ENCODE assay signal across 8 cellular contexts in genomic region chr7:3301831-3302618, GRCh38. TPM values are rescaled to one million over a fixed set of nuclear protein-coding genes. Genes with fewer than 3 reads are reported as not detected.
DNase-seq lines count a peak whose midpoint lies in the region; ATAC-seq and TF ChIP-seq lines count a peak whose summit lies in the region.

No MANE protein-coding gene starts in this region.

- DNase-seq in KBM-7 (peak; percentile 18), activated B cell treated with CpG ODN at 0.5 μM for 24 hours (peak; percentile 28), esophagus squamous epithelium (lab: John Stamatoyannopoulos, UW) (no peak), vagina (ENCODE audit: extremely low spot score in 2 of 2) (no peak)
- peak in 7 of 9 donors; percentile 11 to 28 (median 19) for DNase-seq in naive thymus-derived CD4-positive, alpha-beta T cell
- DNase-seq in activated effector memory CD4-positive, alpha-beta T cell treated with anti-CD3 and anti-CD28 coated beads, Interleukin-2, amount 50 U/mL, for 16 hours: no peak

- no peak for ATAC-seq in activated B cell treated with CpG ODN at 0.5 μM for 24 hours (ENCODE audit: low read depth)
- ATAC-seq in naive thymus-derived CD4-positive, alpha-beta T cell: no peak
- ATAC-seq in GM21447 (IDR thresholded peaks at IDR 0.05; ENCODE audit: unreplicated experiment): no peak

- H3K9me3 ChIP-seq in BLaER1 treated with 17β-estradiol and CSF1 and Interleukin-3, amounts not matched to agents 10 nM and 100 nM (replicated peaks in 1 of 11): no peaks in the 10 kb centered on the region
- no peaks in the 10 kb centered on the region for H3K9me3 ChIP-seq in esophagus squamous epithelium
- H3K9me3 ChIP-seq in naive thymus-derived CD4-positive, alpha-beta T cell (ENCODE audit: control insufficient read depth in 2 of 3, low read length in 3 of 3): no peaks in the 10 kb centered on the region
- no peaks in the 10 kb centered on the region for H3K9me3 ChIP-seq in vagina

- no peaks in the 10 kb centered on the region for H3K36me3 Mint-ChIP-seq in activated B cell treated with CpG ODN at 0.5 μM for 24 hours (ENCODE audit: low read depth)
- H3K36me3 Mint-ChIP-seq in naive thymus-derived CD4-positive, alpha-beta T cell: no peaks in the 10 kb centered on the region

- H3K36me3 ChIP-seq in BLaER1 treated with 17β-estradiol and CSF1 and Interleukin-3, amounts not matched to agents 10 nM and 100 nM: no peaks in the 10 kb centered on the region
- H3K36me3 ChIP-seq in esophagus squamous epithelium (no peaks in the 10 kb centered on the region), vagina (no peaks in the 10 kb centered on the region)
- no peaks in the 10 kb centered on the region for H3K36me3 ChIP-seq in naive thymus-derived CD4-positive, alpha-beta T cell (ENCODE audit: control insufficient read depth in 2 of 3, insufficient read depth in 3 of 3, low read length in 3 of 3)

- no peak for TF ChIP-seq POLR2A in esophagus squamous epithelium (IDR thresholded peaks at IDR 0.05)
- TF ChIP-seq POLR2A in vagina (IDR thresholded peaks at IDR 0.05): no peak

- peak overlapping the region; percentile 89 to 100 (median 99) for H3K4me2 ChIP-seq in BLaER1 treated with 17β-estradiol and CSF1 and Interleukin-3, amounts not matched to agents 10 nM and 100 nM

- intact Hi-C loops in activated B cell treated with CpG ODN at 0.5 μM for 24 hours (cut with micrococcal nuclease) (loop anchor here (1.0 to 5.0 kb wide), 6 partner anchors 295 to 1475 kb away; partner anchors contain the start of gene AP5Z1), esophagus squamous epithelium (cut with DNase I) (loop anchor here (10.0 kb wide), 1 partner anchor 593 kb away; no protein-coding TSS in a partner anchor), vagina (cut with DNase I) (loop anchor here (10.0 kb wide), 1 partner anchor 593 kb away; no protein-coding TSS in a partner anchor)
- intact Hi-C loops in naive thymus-derived CD4-positive, alpha-beta T cell (cut with micrococcal nuclease): loop anchor here (1.0 to 10.0 kb wide), 8 partner anchors 160 to 1443 kb away; no protein-coding TSS in a partner anchor

- H3K9ac ChIP-seq in BLaER1 treated with 17β-estradiol and CSF1 and Interleukin-3, amounts not matched to agents 10 nM and 100 nM: peak overlapping the region; percentile 32 to 84 (median 76); a peak in 21 of 22 replicates

- TF ChIP-seq CTCF in activated B cell treated with CpG ODN at 0.5 μM for 24 hours (IDR thresholded peaks at IDR 0.05) (no peak), esophagus squamous epithelium (IDR thresholded peaks at IDR 0.05) (peak in 2 of 6 experiments; percentile 5 to 20), vagina (IDR thresholded peaks at IDR 0.05) (no peak)

- peaks cover 11% of the 10 kb centered on the region for H3K4me1 Mint-ChIP-seq in activated B cell treated with CpG ODN at 0.5 μM for 24 hours
- peaks cover 7 to 26% (median 12%) of the 10 kb centered on the region in 7 donors for H3K4me1 Mint-ChIP-seq in naive thymus-derived CD4-positive, alpha-beta T cell

- CTCF ChIA-PET in activated B cell treated with CpG ODN at 0.5 μM for 24 hours (lab: Charles Lee): interaction anchor here (1.0 to 1.1 kb wide), 2 partner anchors 9 to 18 kb away, joined by 3 read pairs; no protein-coding TSS in a partner anchor
- CTCF ChIA-PET in naive thymus-derived CD4-positive, alpha-beta T cell (lab: Charles Lee): interaction anchor here (0.6 to 1.4 kb wide), 6 partner anchors 12 to 595 kb away, joined by 3 to 7 read pairs (median 4); no protein-coding TSS in a partner anchor

- WGBS in esophagus squamous epithelium, 2 donors: 0 to 2% methylated on average over 13 to 19 of the region's 45 CpGs

- peaks cover 0 to 4% (median 0%) of the 10 kb centered on the region in 11 experiments; a peak in 2 of 22 replicates for H4K20me1 ChIP-seq in BLaER1 treated with 17β-estradiol and CSF1 and Interleukin-3, amounts not matched to agents 10 nM and 100 nM

- peaks cover 24 to 46% (median 36%) of the 10 kb centered on the region in 11 experiments for H3K27me3 ChIP-seq in BLaER1 treated with 17β-estradiol and CSF1 and Interleukin-3, amounts not matched to agents 10 nM and 100 nM
- H3K27me3 ChIP-seq in esophagus squamous epithelium (peaks cover 0 to 35% (median 5%) of the 10 kb centered on the region in 4 donors), vagina (no peaks in the 10 kb centered on the region)
- no peaks in the 10 kb centered on the region for H3K27me3 ChIP-seq in naive thymus-derived CD4-positive, alpha-beta T cell (ENCODE audit: control insufficient read depth in 2 of 2, insufficient read depth in 2 of 2, low read length in 2 of 2)

- in situ Hi-C loops in KBM-7 (cut with MboI; ENCODE audit: low pct_unique_long_range_greater_than_20kb, low sequenced_read_pairs): no loop called here

- no peak overlapping the region for H3K27ac Mint-ChIP-seq in activated B cell treated with CpG ODN at 0.5 μM for 24 hours
- peak overlapping the region in 8 of 9 donors; percentile 51 to 80 (median 69) for H3K27ac Mint-ChIP-seq in naive thymus-derived CD4-positive, alpha-beta T cell

- peaks cover 36% of the 10 kb centered on the region for H3K27me3 Mint-ChIP-seq in activated B cell treated with CpG ODN at 0.5 μM for 24 hours
- peaks cover 4 to 65% (median 7%) of the 10 kb centered on the region in 5 donors for H3K27me3 Mint-ChIP-seq in naive thymus-derived CD4-positive, alpha-beta T cell

- H3K4me3 ChIP-seq in BLaER1 treated with 17β-estradiol and CSF1 and Interleukin-3, amounts not matched to agents 10 nM and 100 nM: peak overlapping the region; percentile 65 to 83 (median 76)
- H3K4me3 ChIP-seq in esophagus squamous epithelium: peak overlapping the region; percentile 36 to 74 (median 59)
- peak overlapping the region; percentile 53 for H3K4me3 ChIP-seq in naive thymus-derived CD4-positive, alpha-beta T cell (ENCODE audit: low read length)
- peak overlapping the region; percentile 62 for H3K4me3 ChIP-seq in vagina

- peak overlapping the region; percentile 84 for H3K4me3 Mint-ChIP-seq in activated B cell treated with CpG ODN at 0.5 μM for 24 hours
- H3K4me3 Mint-ChIP-seq in naive thymus-derived CD4-positive, alpha-beta T cell: peak overlapping the region; percentile 67 to 94 (median 89)

- no peaks in the 10 kb centered on the region for H3K9me3 Mint-ChIP-seq in activated B cell treated with CpG ODN at 0.5 μM for 24 hours
- H3K9me3 Mint-ChIP-seq in naive thymus-derived CD4-positive, alpha-beta T cell: no peaks in the 10 kb centered on the region

- H3K4me1 ChIP-seq in BLaER1 treated with 17β-estradiol and CSF1 and Interleukin-3, amounts not matched to agents 10 nM and 100 nM: peaks cover 0 to 18% (median 7%) of the 10 kb centered on the region in 10 experiments; a peak in 12 of 20 replicates
- peaks cover 7 to 23% (median 14%) of the 10 kb centered on the region in 3 donors for H3K4me1 ChIP-seq in esophagus squamous epithelium
- H3K4me1 ChIP-seq in naive thymus-derived CD4-positive, alpha-beta T cell (ENCODE audit: control insufficient read depth in 2 of 2, insufficient read depth in 2 of 2, low read length in 2 of 2): peaks cover 5 to 7% of the 10 kb centered on the region in 2 donors
- peaks cover 12% of the 10 kb centered on the region for H3K4me1 ChIP-seq in vagina

- POLR2A ChIA-PET in activated B cell treated with CpG ODN at 0.5 μM for 24 hours (lab: Charles Lee): interaction anchor here (0.6 to 0.7 kb wide), 2 partner anchors 18 to 1729 kb away, joined by 3 to 10 read pairs; no protein-coding TSS in a partner anchor
- POLR2A ChIA-PET in naive thymus-derived CD4-positive, alpha-beta T cell (lab: Charles Lee): no interaction called here

- H3K27ac ChIP-seq in BLaER1 treated with 17β-estradiol and CSF1 and Interleukin-3, amounts not matched to agents 10 nM and 100 nM: no peak overlapping the region
- H3K27ac ChIP-seq in esophagus squamous epithelium (peak overlapping the region; percentile 49 to 71 (median 60)), vagina (peak overlapping the region; percentile 79)
- H3K27ac ChIP-seq in naive thymus-derived CD4-positive, alpha-beta T cell (ENCODE audit: low read depth, low read length): no peak overlapping the region

RNA-seq across cellular contexts. Expression of gene SDK1, which starts 1.0 kb away (rescaled TPM):
- total RNA-seq in activated B cell treated with CpG ODN at 0.5 μM for 24 hours (0.32 and 1.3 TPM in 2 replicates), esophagus squamous epithelium (1 to 10 TPM; 2.0 to 9.3 (median 3.8) TPM), vagina (16.7 TPM)
- 1 to 10 TPM in 2 of 5 experiments, under 1 TPM in 3; 0.07 to 2.5 (median 0.54) TPM for total RNA-seq in naive thymus-derived CD4-positive, alpha-beta T cell
- under 1 TPM; 0.22 to 0.58 TPM for polyA plus RNA-seq in naive thymus-derived CD4-positive, alpha-beta T cell

Comparison
In these comparisons a context has a peak if more than half of its experiments do, and no peak if none do; other contexts are left out.
1. H3K27ac ChIP-seq: peak in esophagus squamous epithelium (4 of 4) and vagina (single experiment); none in BLaER1 treated with 17β-estradiol and CSF1 and Interleukin-3, amounts not matched to agents 10 nM and 100 nM (0 of 11) and naive thymus-derived CD4-positive, alpha-beta T cell (single experiment).
2. DNase-seq: peak in KBM-7 (single experiment), activated B cell treated with CpG ODN at 0.5 μM for 24 hours (single experiment) and naive thymus-derived CD4-positive, alpha-beta T cell (7 of 9); none in esophagus squamous epithelium (single experiment), vagina (0 of 2) and activated effector memory CD4-positive, alpha-beta T cell treated with anti-CD3 and anti-CD28 coated beads, Interleukin-2, amount 50 U/mL, for 16 hours (single experiment).
3. Peak in every context shown above with its lines, with median percentiles within 50 percentile points of each other: H3K4me3 ChIP-seq.